In genomic region chr1:227542153-227543120, GRCh38 we compare ENCODE assay signal across 8 cellular contexts. TPM values are rescaled to one million over a fixed set of nuclear protein-coding genes. Genes with fewer than 3 reads are reported as not detected.
DNase-seq lines count a peak whose midpoint lies in the region; ATAC-seq and TF ChIP-seq lines count a peak whose summit lies in the region.

No MANE protein-coding gene starts in this region.

- H3K9ac ChIP-seq in NT2/D1 (ENCODE audit: insufficient read length, low read depth): peak overlapping the region; percentile 92
- peak overlapping the region; percentile 66 for H3K9ac ChIP-seq in fibroblast of lung (ENCODE audit: insufficient read depth, low read length)

- no peak overlapping the region for H3K27ac Mint-ChIP-seq in activated T-cell treated with anti-CD3 and anti-CD28 coated beads, Interleukin-2, amount 50 U/mL, for 72 hours
- peak overlapping the region in 7 of 9 donors; percentile 23 to 86 (median 56) for H3K27ac Mint-ChIP-seq in naive thymus-derived CD4-positive, alpha-beta T cell

- H3K4me3 Mint-ChIP-seq in activated T-cell treated with anti-CD3 and anti-CD28 coated beads, Interleukin-2, amount 50 U/mL, for 72 hours: peak overlapping the region; percentile 58
- peak overlapping the region; percentile 57 to 79 (median 67) for H3K4me3 Mint-ChIP-seq in naive thymus-derived CD4-positive, alpha-beta T cell

- CTCF ChIA-PET in naive thymus-derived CD4-positive, alpha-beta T cell (lab: Charles Lee): interaction anchor here (0.8 to 1.1 kb wide), 3 partner anchors 20 to 217 kb away, joined by 3 to 5 read pairs (median 4); partner anchors contain the start of gene ZNF678

- no peaks in the 10 kb centered on the region for H3K9me3 Mint-ChIP-seq in activated T-cell treated with anti-CD3 and anti-CD28 coated beads, Interleukin-2, amount 50 U/mL, for 72 hours
- H3K9me3 Mint-ChIP-seq in naive thymus-derived CD4-positive, alpha-beta T cell: no peaks in the 10 kb centered on the region

- H3K4me1 Mint-ChIP-seq in activated T-cell treated with anti-CD3 and anti-CD28 coated beads, Interleukin-2, amount 50 U/mL, for 72 hours (ENCODE audit: low read depth): peaks cover 7% of the 10 kb centered on the region
- peaks cover 0 to 7% (median 5%) of the 10 kb centered on the region in 7 donors for H3K4me1 Mint-ChIP-seq in naive thymus-derived CD4-positive, alpha-beta T cell

- intact Hi-C loops in naive thymus-derived CD4-positive, alpha-beta T cell (cut with micrococcal nuclease): loop anchor here (1.0 to 10.0 kb wide), 9 partner anchors 21 to 915 kb away; partner anchors contain the start of genes JMJD4 (in 2 of the 2), SNAP47 (in 2 of the 2) and ZNF678 (in 2 of the 2)

- peaks cover 20% of the 10 kb centered on the region; the same call in 1 of the 2 replicates for H3K9me3 ChIP-seq in NT2/D1 (ENCODE audit: insufficient read depth, low read length)
- H3K9me3 ChIP-seq in fibroblast of lung (ENCODE audit: control insufficient read depth, insufficient read depth, low read depth, low read length): no peaks in the 10 kb centered on the region
- H3K9me3 ChIP-seq in naive thymus-derived CD4-positive, alpha-beta T cell (ENCODE audit: control insufficient read depth in 2 of 3, low read length in 3 of 3): no peaks in the 10 kb centered on the region

- H3K27me3 ChIP-seq in NT2/D1 (ENCODE audit: insufficient read depth, insufficient read length) (peaks cover 11% of the 10 kb centered on the region), fibroblast of lung (ENCODE audit: control insufficient read depth, insufficient read depth, low read length) (no peaks in the 10 kb centered on the region)
- no peaks in the 10 kb centered on the region for H3K27me3 ChIP-seq in naive thymus-derived CD4-positive, alpha-beta T cell (ENCODE audit: control insufficient read depth in 2 of 2, insufficient read depth in 2 of 2, low read length in 2 of 2)

- peak overlapping the region; percentile 82 for H3K4me2 ChIP-seq in fibroblast of lung (ENCODE audit: extremely low read depth, insufficient read depth, low read length)

- H2AFZ ChIP-seq in fibroblast of lung (ENCODE audit: low read length): peak overlapping the region; percentile 64

- peaks cover 2% of the 10 kb centered on the region for H3K4me1 ChIP-seq in NT2/D1 (ENCODE audit: insufficient read depth, insufficient read length)
- H3K4me1 ChIP-seq in fibroblast of lung (ENCODE audit: control insufficient read depth, extremely low read depth, insufficient read depth, low read length): no peaks in the 10 kb centered on the region
- peaks cover 3 to 10% of the 10 kb centered on the region in 2 donors for H3K4me1 ChIP-seq in naive thymus-derived CD4-positive, alpha-beta T cell (ENCODE audit: control insufficient read depth in 2 of 2, insufficient read depth in 2 of 2, low read length in 2 of 2)

- no peaks in the 10 kb centered on the region for H3K27me3 Mint-ChIP-seq in activated T-cell treated with anti-CD3 and anti-CD28 coated beads, Interleukin-2, amount 50 U/mL, for 72 hours (ENCODE audit: low read depth)
- peaks cover 0 to 6% (median 0%) of the 10 kb centered on the region in 5 donors for H3K27me3 Mint-ChIP-seq in naive thymus-derived CD4-positive, alpha-beta T cell

- peak; percentile 54 to 76 for TF ChIP-seq CTCF in fibroblast of lung (conservative IDR thresholded peaks at IDR 0.05 in 1 of 2, IDR thresholded peaks at IDR 0.05 in 1 of 2; ENCODE audit: low read depth in 1 of 2, low read length in 2 of 2)

- ATAC-seq in GM19372 (IDR thresholded peaks at IDR 0.05; ENCODE audit: low read depth, unreplicated experiment): peak; percentile 94
- peak; percentile 92 for ATAC-seq in HG03521 (IDR thresholded peaks at IDR 0.05; ENCODE audit: unreplicated experiment)
- peak; percentile 97 for ATAC-seq in activated T-cell treated with anti-CD3 and anti-CD28 coated beads, Interleukin-2, amount 50 U/mL, for 72 hours (replicated peaks in 1 of 2)
- peak; percentile 97 for ATAC-seq in naive thymus-derived CD4-positive, alpha-beta T cell

- H3K4me3 ChIP-seq in NT2/D1 (ENCODE audit: insufficient read length, low read depth) (peak overlapping the region; percentile 75), fibroblast of lung (replicated peaks in 1 of 4; ENCODE audit: control extremely low read depth in 1 of 4, insufficient read depth in 1 of 4, low read depth in 3 of 4, low read length in 4 of 4) (peak overlapping the region; percentile 35 to 72 (median 59))
- H3K4me3 ChIP-seq in naive thymus-derived CD4-positive, alpha-beta T cell (ENCODE audit: low read length): peak overlapping the region; percentile 55

- H3K79me2 ChIP-seq in fibroblast of lung (ENCODE audit: control insufficient read depth, insufficient read depth, low read length): no peaks in the 10 kb centered on the region

- POLR2A ChIA-PET in naive thymus-derived CD4-positive, alpha-beta T cell (lab: Charles Lee): interaction anchor here (2.4 kb wide), 1 partner anchor 21 kb away, joined by 10 read pairs; the partner anchor contains the start of gene ZNF678

- peak overlapping the region; percentile 65 for H3K27ac ChIP-seq in fibroblast of lung (ENCODE audit: insufficient read depth, low read length)
- H3K27ac ChIP-seq in naive thymus-derived CD4-positive, alpha-beta T cell (ENCODE audit: low read depth, low read length): peak overlapping the region; percentile 17

- peak; percentile 91 for DNase-seq in CD1c-positive myeloid dendritic cell (ENCODE audit: extremely low spot score)
- peak; percentile 81 for DNase-seq in NT2/D1 (ENCODE audit: low read depth, low spot score)
- DNase-seq in activated T-cell treated with anti-CD3 and anti-CD28 coated beads, Interleukin-2, amount 50 U/mL, for 72 hours: peak; percentile 91 to 96
- peak; percentile 78 to 80 for DNase-seq in fibroblast of lung (ENCODE audit: low read depth in 2 of 2)
- peak; percentile 82 to 94 (median 90) for DNase-seq in naive thymus-derived CD4-positive, alpha-beta T cell
- peak; percentile 69 to 78 for DNase-seq in stimulated activated CD8-positive, alpha-beta memory T cell treated with anti-CD3 and anti-CD28 coated beads, Interleukin-7, amount 100 ng/mL, for 48 hours (ENCODE audit: extremely low read depth in 1 of 2, low read depth in 1 of 2)

- H4K20me1 ChIP-seq in fibroblast of lung (ENCODE audit: control insufficient read depth, extremely low read depth, insufficient read depth, low read length): no peaks in the 10 kb centered on the region

- H3K36me3 ChIP-seq in NT2/D1 (ENCODE audit: insufficient read depth, insufficient read length, low read length): no peaks in the 10 kb centered on the region
- H3K36me3 ChIP-seq in fibroblast of lung (ENCODE audit: control insufficient read depth, insufficient read depth, low read length): no peaks in the 10 kb centered on the region
- no peaks in the 10 kb centered on the region for H3K36me3 ChIP-seq in naive thymus-derived CD4-positive, alpha-beta T cell (ENCODE audit: control insufficient read depth in 2 of 3, insufficient read depth in 3 of 3, low read length in 3 of 3)

- no peaks in the 10 kb centered on the region for H3K36me3 Mint-ChIP-seq in activated T-cell treated with anti-CD3 and anti-CD28 coated beads, Interleukin-2, amount 50 U/mL, for 72 hours (ENCODE audit: insufficient read depth in 2 of 2)
- no peaks in the 10 kb centered on the region for H3K36me3 Mint-ChIP-seq in naive thymus-derived CD4-positive, alpha-beta T cell

RNA-seq across cellular contexts. Expression of gene ZNF678, which starts 20.9 kb away (rescaled TPM):
- total RNA-seq in activated T-cell treated with anti-CD3 and anti-CD28 coated beads, Interleukin-2, amount 50 U/mL, for 72 hours: 10 to 100 TPM; 13.0 to 15.1 TPM
- total RNA-seq in fibroblast of lung: 5.6 and 7.3 TPM in 2 replicates
- polyA plus RNA-seq in fibroblast of lung: 2.2 and 2.8 TPM in 2 replicates
- polyA plus RNA-seq in fibroblast of lung (2012): 1.2 and 1.5 TPM in 2 replicates
- polyA minus RNA-seq in fibroblast of lung (ENCODE audit: low replicate concordance): 0.20 and 8.4 TPM in 2 replicates
- total RNA-seq in naive thymus-derived CD4-positive, alpha-beta T cell: 1 to 10 TPM; 3.2 to 8.3 (median 7.4) TPM
- 1 to 10 TPM; 5.0 to 7.1 TPM for polyA plus RNA-seq in naive thymus-derived CD4-positive, alpha-beta T cell

Comparison
In these comparisons a context has a peak if more than half of its experiments do, and no peak if none do; other contexts are left out.
1. Peak in every context shown above with its lines: DNase-seq, ATAC-seq, H3K4me3 ChIP-seq and H3K27ac ChIP-seq.